8 cellular contexts compared by ENCODE assay signal in genomic region chr1:42936309-42937078, GRCh38. TPM values are rescaled to one million over a fixed set of nuclear protein-coding genes. Genes with fewer than 3 reads are reported as not detected.
A peak's percentile ranks its signal among the peaks of the same experiment; 100 is the strongest.
DNase-seq lines count a peak whose midpoint lies in the region; ATAC-seq and TF ChIP-seq lines count a peak whose summit lies in the region.

No MANE protein-coding gene starts in this region.

- DNase-seq in Daoy (ENCODE audit: low read depth) (peak; percentile 93), NOMO-1 treated with dmso at 0.1 percent for 144 hours (lab: John Stamatoyannopoulos, UW; ENCODE audit: unreplicated experiment) (peak; percentile 43), astrocyte of the spinal cord (ENCODE audit: low read depth, low spot score) (peak; percentile 65), SKM-1 (lab: John Stamatoyannopoulos, UW; ENCODE audit: unreplicated experiment) (no peak), NCI-H345 (lab: John Stamatoyannopoulos, UW) (no peak)

- H3K9me3 ChIP-seq in muscle layer of duodenum (ENCODE audit: control insufficient read depth in 1 of 2, low read length in 2 of 2): no peaks in the 10 kb centered on the region

- no peaks in the 10 kb centered on the region for H3K27me3 ChIP-seq in muscle layer of duodenum (ENCODE audit: low read depth, low read length)

- in situ Hi-C loops in astrocyte of the spinal cord (cut with HindIII; ENCODE audit: low sequenced_read_pairs): no loop called here

- H3K4me1 ChIP-seq in muscle layer of duodenum (ENCODE audit: control insufficient read depth in 1 of 2, insufficient read depth in 2 of 2, low read length in 2 of 2): peaks cover 9 to 39% of the 10 kb centered on the region in 2 donors

- H3K4me3 ChIP-seq in astrocyte of the spinal cord (ENCODE audit: low read depth, low read length): no peak overlapping the region
- no peak overlapping the region for H3K4me3 ChIP-seq in muscle layer of duodenum (ENCODE audit: low read depth in 1 of 2, low read length in 2 of 2)

- peak overlapping the region; percentile 39 for H3K27ac ChIP-seq in muscle layer of duodenum (ENCODE audit: low read length)

- TF ChIP-seq CTCF in astrocyte of the spinal cord (IDR thresholded peaks at IDR 0.05; ENCODE audit: low read depth, low read length): no peak

- no peak for ATAC-seq in GM18517 (IDR thresholded peaks at IDR 0.05; ENCODE audit: unreplicated experiment)
- ATAC-seq in GM19397 (IDR thresholded peaks at IDR 0.05; ENCODE audit: unreplicated experiment): no peak

- H3K36me3 ChIP-seq in muscle layer of duodenum (ENCODE audit: control insufficient read depth in 1 of 2, insufficient read depth in 2 of 2, low read length in 2 of 2): peaks cover 2 to 3% of the 10 kb centered on the region in 2 donors

RNA-seq across cellular contexts. Expression of gene SLC2A1, which starts 22.2 kb away (rescaled TPM):
- 193 and 305 TPM in 2 replicates for total RNA-seq in Daoy (2014; rRNA removed; shearing (Covaris generic))

Comparison
In these comparisons a context has a peak if more than half of its experiments do, and no peak if none do; other contexts are left out.
1. DNase-seq: peak in Daoy (single experiment), NOMO-1 treated with dmso at 0.1 percent for 144 hours (single experiment) and astrocyte of the spinal cord (single experiment); none in SKM-1 (single experiment) and NCI-H345 (single experiment).